In the genomic region with DNA sequence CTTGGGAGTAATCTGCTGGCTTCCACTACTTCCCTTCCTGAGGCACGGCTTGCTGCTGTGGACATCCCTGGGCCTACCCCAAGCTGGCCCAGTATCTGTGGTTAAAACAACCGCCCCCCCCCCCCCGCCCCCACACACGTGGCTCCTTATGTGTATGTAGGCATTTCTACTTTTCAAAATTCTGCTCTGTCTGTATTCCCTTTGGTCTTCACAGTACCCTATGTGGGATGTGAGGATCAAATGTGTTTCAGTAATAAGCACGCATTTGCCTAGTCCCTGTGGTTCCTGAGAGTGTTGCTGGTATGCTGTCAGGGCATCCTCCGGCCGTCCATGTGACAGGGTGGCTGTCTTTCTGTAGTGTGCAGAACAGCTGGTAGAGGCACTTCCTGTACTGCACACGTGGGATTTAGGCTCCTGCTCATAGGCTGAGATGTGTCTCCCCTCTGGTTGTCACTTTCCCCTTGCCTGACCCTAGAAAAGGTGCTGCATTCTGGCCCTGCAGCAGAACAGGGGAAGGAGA, we compare ENCODE assay signal across 8 cellular contexts. TPM values are rescaled to one million over a fixed set of nuclear protein-coding genes. Genes with fewer than 3 reads are reported as not detected.
DNase-seq lines count a peak whose midpoint lies in the region; ATAC-seq and TF ChIP-seq lines count a peak whose summit lies in the region.

No MANE protein-coding gene starts in this region.

- no peaks in the 10 kb centered on the region for H3K36me3 Mint-ChIP-seq in T-helper 17 cell (ENCODE audit: low read depth)

- DNase-seq in EH (ENCODE audit: low read depth) (peak; percentile 36), GM20000 (ENCODE audit: low spot score) (peak; percentile 86), T-helper 17 cell (peak in 1 of 3 donors; percentile 17), omental fat pad (ENCODE audit: low spot score) (no peak), amniotic stem cell (lab: John Stamatoyannopoulos, UW) (no peak)
- DNase-seq in central memory CD4-positive, alpha-beta T cell: peak; percentile 50
- DNase-seq in stimulated activated CD4-positive, alpha-beta T cell treated with anti-CD3 and anti-CD28 coated beads, Interleukin-4, amount 100 ng/mL, for 24 hours: peak; percentile 50

- peak overlapping the region; percentile 79 for H3K4me3 Mint-ChIP-seq in T-helper 17 cell

- no peaks in the 10 kb centered on the region for H3K9me3 ChIP-seq in T-helper 17 cell (ENCODE audit: control insufficient read depth, low read length, poor library complexity, severe bottlenecking)

- ATAC-seq in HG03571 (IDR thresholded peaks at IDR 0.05; ENCODE audit: unreplicated experiment) (peak; percentile 59), T-helper 17 cell (peak; percentile 72), omental fat pad (ENCODE audit: low FRiP score) (no peak)

- H3K27ac Mint-ChIP-seq in T-helper 17 cell: no peak overlapping the region

- no peak for TF ChIP-seq CTCF in GM20000 (IDR thresholded peaks at IDR 0.05; ENCODE audit: extremely low read depth, missing control alignments)
- TF ChIP-seq CTCF in omental fat pad (IDR thresholded peaks at IDR 0.05): no peak

- no peaks in the 10 kb centered on the region for H3K27me3 Mint-ChIP-seq in T-helper 17 cell

- H3K4me1 Mint-ChIP-seq in T-helper 17 cell: peaks cover 18% of the 10 kb centered on the region

RNA-seq across cellular contexts. Expression of gene NT5M, which starts 2.2 kb away (rescaled TPM):
- 10 to 100 TPM in 1 of 2 donors, 1 to 10 TPM in 1; 2.5 to 24.0 TPM for total RNA-seq in T-helper 17 cell
- total RNA-seq in omental fat pad: 1 to 10 TPM; 1.3 to 3.5 (median 2.3) TPM

RNA-seq across cellular contexts. Expression of gene COPS3, which starts 24.3 kb away (rescaled TPM):
- total RNA-seq in T-helper 17 cell (10 to 100 TPM; 87.8 to 89.1 TPM), omental fat pad (10 to 100 TPM; 39.9 to 68.9 (median 49.5) TPM)

Comparison
In these comparisons a context has a peak if more than half of its experiments do, and no peak if none do; other contexts are left out.
1. DNase-seq: peak in EH (single experiment), GM20000 (single experiment), central memory CD4-positive, alpha-beta T cell (single experiment) and stimulated activated CD4-positive, alpha-beta T cell treated with anti-CD3 and anti-CD28 coated beads, Interleukin-4, amount 100 ng/mL, for 24 hours (single experiment); none in omental fat pad (single experiment) and amniotic stem cell (single experiment).